Comparison of ENCODE assay signal across 1 cellular context in genomic region chr7:6159524-6160011, GRCh38.
TF ChIP-seq lines count a peak whose summit lies in the region.

No MANE protein-coding gene starts in this region.

TF ChIP-seq in GM23338, 12 proteins besides CTCF, POLR2A, EP300 and RAD21:
- TF ChIP-seq REST (IDR thresholded peaks at IDR 0.05; ENCODE audit: unreplicated experiment): no peak
- no peak for TF ChIP-seq ZNF114 (CRISPR knock-in tag; IDR thresholded peaks at IDR 0.05)
- TF ChIP-seq NANOG (IDR thresholded peaks at IDR 0.05; ENCODE audit: borderline replicate concordance): no peak
- no peak for TF ChIP-seq ETS1 (IDR thresholded peaks at IDR 0.05)
- no peak for TF ChIP-seq STAT1 (IDR thresholded peaks at IDR 0.05; ENCODE audit: unreplicated experiment)
- no peak for TF ChIP-seq EZH2 (IDR thresholded peaks at IDR 0.05; ENCODE audit: low read depth, unreplicated experiment)
- TF ChIP-seq ZNF331 (CRISPR knock-in tag; IDR thresholded peaks at IDR 0.05; ENCODE audit: low read depth): no peak
- no peak for TF ChIP-seq JUNB (IDR thresholded peaks at IDR 0.05; ENCODE audit: unreplicated experiment)
- TF ChIP-seq CREB1 (CRISPR knock-in tag; IDR thresholded peaks at IDR 0.05; ENCODE audit: low read depth): no peak
- no peak for TF ChIP-seq POLR2AphosphoS5 (IDR thresholded peaks at IDR 0.05; ENCODE audit: low read depth)
- no peak for TF ChIP-seq EZH2phosphoT487 (IDR thresholded peaks at IDR 0.05; ENCODE audit: unreplicated experiment)
- TF ChIP-seq ZNF462 (CRISPR knock-in tag; IDR thresholded peaks at IDR 0.05): no peak
